19 cellular contexts compared by ENCODE assay signal in genomic region chr7:155213385-155213784, GRCh38.
DNase-seq lines count a peak whose midpoint lies in the region; ATAC-seq, FAIRE-seq and TF ChIP-seq lines count a peak whose summit lies in the region.
"Had no signal": no experiment of that assay in that cellular context is flagged by ENCODE, and none has a peak within 500 bp of the region (broad histone marks: within the 10 kb centered on the region; RNA-seq: fewer than 3 reads in every experiment).

No MANE protein-coding gene starts in this region.

- no peaks in the 10 kb centered on the region for H3K79me1 ChIP-seq in mesenchymal stem cell (replicated peaks; ENCODE audit: low read length, poor library complexity, severe bottlenecking)

- peak overlapping the region in 1 of 2 experiments; percentile 15 for H2BK12ac ChIP-seq in mesenchymal stem cell (ENCODE audit: low read length in 2 of 2)

- peak overlapping the region; percentile 44 for H2BK15ac ChIP-seq in mesenchymal stem cell (ENCODE audit: low read depth, poor library complexity, severe bottlenecking)

- no peak overlapping the region for H3K18ac ChIP-seq in mesenchymal stem cell (ENCODE audit: low read depth in 1 of 2, low read length in 2 of 2)

- in situ Hi-C loops in K562 (cut with MboI), result no loop called here

- POLR2A ChIA-PET in K562 (lab: Yijun Ruan, JAX), result interaction anchor here (0.6 to 11.6 kb wide), 2 partner anchors 8 to 12 kb away, joined by 3 to 127 read pairs; no protein-coding TSS in a partner anchor

- H3K23ac ChIP-seq in mesenchymal stem cell (ENCODE audit: low read length in 2 of 2), result no peak overlapping the region

- H4K8ac ChIP-seq in mesenchymal stem cell (ENCODE audit: low read length), result no peak overlapping the region

- no peak for TF ChIP-seq POLR2A in K562 (conservative IDR thresholded peaks at IDR 0.05)

- H3K27ac Mint-ChIP-seq in HFFc6, result peak overlapping the region; percentile 78
- H3K27ac Mint-ChIP-seq: activated CD8-positive, alpha-beta memory T cell treated with anti-CD3 and anti-CD28 coated beads, Interleukin-2, amount 10 ng/mL, durations not matched to agents 7 days and 5 days; activated naive CD8-positive, alpha-beta T cell had no signal

- H2BK5ac ChIP-seq in mesenchymal stem cell (ENCODE audit: low read depth, low read length, poor library complexity, severe bottlenecking), result no peak overlapping the region

- H3K79me2 ChIP-seq in ACC112 (ENCODE audit: control insufficient read depth, insufficient read depth, low read length, unreplicated experiment), result no peaks in the 10 kb centered on the region
- H3K79me2 ChIP-seq in K562 (ENCODE audit: control insufficient read depth, insufficient read depth, low read length), result no peaks in the 10 kb centered on the region

- DNase-seq in HFFc6, result peak; percentile 38
- no peak for DNase-seq in K562 (ENCODE audit: extremely low read depth in 1 of 4, low spot score in 3 of 4)
- peak; percentile 13 for DNase-seq in mesenchymal stem cell
- no peak for DNase-seq in hippocampal formation (lab: John Stamatoyannopoulos, UW)
- no peak for DNase-seq in SW 1271 (lab: John Stamatoyannopoulos, UW)
- no peak for DNase-seq in activated T-cell treated with anti-CD3 and anti-CD28 coated beads, Interleukin-2, amount 50 U/mL, for 4 hours
- DNase-seq: activated CD8-positive, alpha-beta memory T cell treated with anti-CD3 and anti-CD28 coated beads, Interleukin-2, amount 10 ng/mL, durations not matched to agents 7 days and 5 days; NCI-H1930; NCI-H82; occipital lobe; stimulated activated CD4-positive, alpha-beta T cell treated with anti-CD3 and anti-CD28 coated beads, Interleukin-12 subunit alpha, Interleukin-12 subunit beta, amount 100 ng/mL, for 4 hours; upper lobe of left lung had no signal

- H3K4me1 ChIP-seq in ACC112 (ENCODE audit: control insufficient read depth, insufficient read depth, low read length, unreplicated experiment) (peaks cover 34% of the 10 kb centered on the region), K562 (replicated peaks in 1 of 2; ENCODE audit: control insufficient read depth in 2 of 2, insufficient read depth in 2 of 2, low read length in 2 of 2) (peaks cover 15 to 35% of the 10 kb centered on the region in 2 experiments), mesenchymal stem cell (ENCODE audit: control insufficient read depth, insufficient read depth, low read depth, low read length) (peaks cover 11% of the 10 kb centered on the region)

- H3K27me3 Mint-ChIP-seq in HFFc6 (ENCODE audit: insufficient read depth), result peaks cover 3% of the 10 kb centered on the region
- H3K27me3 Mint-ChIP-seq in activated T-cell treated with anti-CD3 and anti-CD28 coated beads, Interleukin-2, amount 50 U/mL, for 4 hours (ENCODE audit: low read depth), result peaks cover 9% of the 10 kb centered on the region
- H3K27me3 Mint-ChIP-seq: activated naive CD8-positive, alpha-beta T cell had no signal

- no peaks in the 10 kb centered on the region for H3K36me3 ChIP-seq in ACC112 (ENCODE audit: insufficient read depth, low read length)
- H3K36me3 ChIP-seq in K562 (ENCODE audit: control insufficient read depth, insufficient read depth, low read length), result no peaks in the 10 kb centered on the region
- H3K36me3 ChIP-seq in mesenchymal stem cell (ENCODE audit: control insufficient read depth in 1 of 2, insufficient read depth in 2 of 2, low read depth in 1 of 2, low read length in 2 of 2), result peaks cover 0 to 4% of the 10 kb centered on the region in 2 experiments
- H3K36me3 ChIP-seq: BLaER1, esophagus muscularis mucosa, SJSA1, upper lobe of left lung had no signal

- peaks cover 12% of the 10 kb centered on the region; the same call in 1 of the 2 replicates for H4K20me1 ChIP-seq in K562 (replicated peaks; ENCODE audit: control insufficient read depth, insufficient read depth, low read length)
- H4K20me1 ChIP-seq: BLaER1 had no signal

- no peak overlapping the region for H2BK120ac ChIP-seq in mesenchymal stem cell (ENCODE audit: low read depth, low read length)

- no peaks in the 10 kb centered on the region for H3K36me3 Mint-ChIP-seq in HFFc6 (ENCODE audit: low read depth)
- no peaks in the 10 kb centered on the region for H3K36me3 Mint-ChIP-seq in activated T-cell treated with anti-CD3 and anti-CD28 coated beads, Interleukin-2, amount 50 U/mL, for 4 hours (ENCODE audit: insufficient read depth)
- H3K36me3 Mint-ChIP-seq: activated CD8-positive, alpha-beta memory T cell treated with anti-CD3 and anti-CD28 coated beads, Interleukin-2, amount 10 ng/mL, durations not matched to agents 7 days and 5 days; activated naive CD8-positive, alpha-beta T cell had no signal

- H3K27me3 ChIP-seq in ACC112 (ENCODE audit: insufficient read depth, low read length), result no peaks in the 10 kb centered on the region
- peaks cover 5 to 29% of the 10 kb centered on the region in 2 experiments; a peak in 4 of 5 replicates for H3K27me3 ChIP-seq in K562 (ENCODE audit: control insufficient read depth in 2 of 2, insufficient read depth in 2 of 2, low read length in 2 of 2)
- H3K27me3 ChIP-seq in mesenchymal stem cell (ENCODE audit: control insufficient read depth in 1 of 2, insufficient read depth in 1 of 2, low read length in 2 of 2), result peaks cover 0 to 14% of the 10 kb centered on the region in 2 experiments
- H3K27me3 ChIP-seq: BLaER1, SJSA1, upper lobe of left lung had no signal

- no peak overlapping the region for H2AK5ac ChIP-seq in mesenchymal stem cell (ENCODE audit: low read length, severe bottlenecking)

- peak overlapping the region; percentile 23 for H2AFZ ChIP-seq in ACC112 (ENCODE audit: low read length, unreplicated experiment)
- H2AFZ ChIP-seq in K562 (ENCODE audit: low read depth, low read length), result no peak overlapping the region
- H2AFZ ChIP-seq in mesenchymal stem cell (ENCODE audit: low read depth, low read length), result no peak overlapping the region

- TF ChIP-seq EP300 in K562 (IDR thresholded peaks at IDR 0.05; ENCODE audit: low read length), result no peak

- no peak overlapping the region for H4K91ac ChIP-seq in mesenchymal stem cell (ENCODE audit: low read length)

- intact Hi-C loops in K562 (cut with micrococcal nuclease), result no loop called here

- no peak overlapping the region for H3K4ac ChIP-seq in mesenchymal stem cell (ENCODE audit: low read depth in 1 of 2, low read length in 2 of 2)

- 33% methylated on average over 4 of the region's 4 CpGs for WGBS in K562 (ENCODE audit: insufficient coverage, low coverage, missing lambda C conversion rate)
- 94% methylated on average over 4 of the region's 4 CpGs for WGBS in mesenchymal stem cell

- CTCF ChIA-PET in K562 (lab: Yijun Ruan, JAX; ENCODE audit: low intra/inter-chr PET ratio), result no interaction called here

- H3K9ac ChIP-seq in K562 (ENCODE audit: insufficient read depth in 1 of 2, low read depth in 2 of 2, low read length in 2 of 2), result peak overlapping the region in 1 of 2 experiments; percentile 86; a peak in 1 of 4 replicates
- peak overlapping the region; percentile 89 for H3K9ac ChIP-seq in mesenchymal stem cell (ENCODE audit: low read length)
- H3K9ac ChIP-seq: BLaER1 had no signal

- H3K4me3 ChIP-seq in ACC112 (ENCODE audit: low read depth, low read length) (no peak overlapping the region), K562 (no peak overlapping the region), mesenchymal stem cell (ENCODE audit: insufficient read depth in 1 of 2, low read depth in 1 of 2, low read length in 2 of 2) (peak overlapping the region in 1 of 2 experiments; percentile 89)
- H3K4me3 ChIP-seq: BLaER1, SJSA1 had no signal

- no TSS peak for BruUV-seq in K562 (replicated peaks; lab: Mats Ljungman, UMichigan)

- FAIRE-seq in K562 (lab: Jason Lieb, UNC), result no peak
- FAIRE-seq: TTC549 had no signal

- ATAC-seq in K562 (no peak), HG02623 (IDR thresholded peaks at IDR 0.05; ENCODE audit: unreplicated experiment) (no peak)
- no peak for ATAC-seq in activated T-cell treated with anti-CD3 and anti-CD28 coated beads, Interleukin-2, amount 50 U/mL, for 4 hours
- ATAC-seq: activated CD8-positive, alpha-beta memory T cell treated with anti-CD3 and anti-CD28 coated beads, Interleukin-2, amount 10 ng/mL, durations not matched to agents 7 days and 5 days had no signal

- H3K4me3 Mint-ChIP-seq in HFFc6, result peak overlapping the region; percentile 84; the same call in 1 of the 2 replicates
- H3K4me3 Mint-ChIP-seq in activated T-cell treated with anti-CD3 and anti-CD28 coated beads, Interleukin-2, amount 50 U/mL, for 4 hours, result no peak overlapping the region
- H3K4me3 Mint-ChIP-seq: activated CD8-positive, alpha-beta memory T cell treated with anti-CD3 and anti-CD28 coated beads, Interleukin-2, amount 10 ng/mL, durations not matched to agents 7 days and 5 days; activated naive CD8-positive, alpha-beta T cell had no signal

- TF ChIP-seq RAD21 in K562 (CRISPR knock-in tag; conservative IDR thresholded peaks at IDR 0.05 in 1 of 2, IDR thresholded peaks at IDR 0.05 in 1 of 2), result no peak

- H3K9me3 Mint-ChIP-seq in HFFc6, result no peaks in the 10 kb centered on the region
- no peaks in the 10 kb centered on the region for H3K9me3 Mint-ChIP-seq in activated T-cell treated with anti-CD3 and anti-CD28 coated beads, Interleukin-2, amount 50 U/mL, for 4 hours

- H3K4me1 Mint-ChIP-seq in HFFc6 (ENCODE audit: low read depth), result peaks cover 41% of the 10 kb centered on the region
- peaks cover 12% of the 10 kb centered on the region for H3K4me1 Mint-ChIP-seq in activated T-cell treated with anti-CD3 and anti-CD28 coated beads, Interleukin-2, amount 50 U/mL, for 4 hours (ENCODE audit: low read depth)

- TF ChIP-seq CTCF in HFFc6 (IDR thresholded peaks at IDR 0.05) (no peak), K562 (IDR thresholded peaks at IDR 0.05 in 2 of 3, conservative IDR thresholded peaks at IDR 0.05 in 1 of 3; ENCODE audit: insufficient read depth in 2 of 3, low read depth in 1 of 3, low read length in 3 of 3) (no peak)

- H3K4me2 ChIP-seq in K562 (ENCODE audit: insufficient read depth, low read length) (peak overlapping the region; percentile 42; the same call in 1 of the 2 replicates), mesenchymal stem cell (ENCODE audit: low read length, poor library complexity, severe bottlenecking) (no peak overlapping the region)
- H3K4me2 ChIP-seq: BLaER1 had no signal

- H3K9me3 ChIP-seq in K562 (replicated peaks; ENCODE audit: control insufficient read depth, insufficient read depth, low read depth, low read length) (no peaks in the 10 kb centered on the region), mesenchymal stem cell (ENCODE audit: control insufficient read depth, low read length) (no peaks in the 10 kb centered on the region)
- H3K9me3 ChIP-seq: BLaER1, esophagus muscularis mucosa, SJSA1, upper lobe of left lung had no signal

- no peaks in the 10 kb centered on the region for H3K9me1 ChIP-seq in K562 (ENCODE audit: control insufficient read depth, insufficient read depth, low read length)

- no peak overlapping the region for H3K14ac ChIP-seq in mesenchymal stem cell (ENCODE audit: low read length in 2 of 2)

- H3K27ac ChIP-seq in ACC112 (ENCODE audit: low read depth, low read length), result peak overlapping the region; percentile 44; the same call in 1 of the 2 replicates
- no peak overlapping the region for H3K27ac ChIP-seq in K562 (ENCODE audit: extremely low read depth, low read depth, low read length)
- no peak overlapping the region for H3K27ac ChIP-seq in mesenchymal stem cell (ENCODE audit: low read length, poor library complexity, severe bottlenecking)
- H3K27ac ChIP-seq: BLaER1, esophagus muscularis mucosa, SJSA1, upper lobe of left lung had no signal

TF ChIP-seq in K562, 482 proteins besides CTCF, POLR2A, EP300 and RAD21 (continues in another document):
- TF ChIP-seq YBX1 (IDR thresholded peaks at IDR 0.05), result no peak

Comparison
In these comparisons a context has a peak if more than half of its experiments do, and no peak if none do; other contexts are left out.
1. DNase-seq: peak in HFFc6 (single experiment) and mesenchymal stem cell (single experiment); none in K562 (0 of 4), hippocampal formation (0 of 2), SW 1271 (0 of 2) and activated T-cell treated with anti-CD3 and anti-CD28 coated beads, Interleukin-2, amount 50 U/mL, for 4 hours (single experiment).